1 cellular context compared by ENCODE assay signal in genomic region chr10:118754556-118755423, GRCh38.
TF ChIP-seq lines count a peak whose summit lies in the region.

Gene CACUL1, minus strand, starts transcription at chr10:118754970. Its CDS starts 208 bp downstream, at chr10:118754762.

TF ChIP-seq in HepG2, 621 proteins besides CTCF, POLR2A, EP300 and RAD21 (continued from another document and continues in another):
- no peak for TF ChIP-seq TERF1 (CRISPR knock-in tag; IDR thresholded peaks at IDR 0.05)
- peak in 1 of 2 experiments; percentile 45; a peak in 1 of 4 replicates for TF ChIP-seq REST (IDR thresholded peaks at IDR 0.05; ENCODE audit: borderline replicate concordance in 1 of 2, low read depth in 1 of 2, low read length in 2 of 2)
- no peak for TF ChIP-seq TCF7 (IDR thresholded peaks at IDR 0.05; ENCODE audit: low read depth)
- TF ChIP-seq ZNF451 (CRISPR knock-in tag; IDR thresholded peaks at IDR 0.05), result no peak
- no peak for TF ChIP-seq POLR2AphosphoS2 (IDR thresholded peaks at IDR 0.05; ENCODE audit: low read depth, low read length)
- no peak for TF ChIP-seq MIER2 (CRISPR knock-in tag; IDR thresholded peaks at IDR 0.05)
- no peak for TF ChIP-seq SP140L (CRISPR knock-in tag; IDR thresholded peaks at IDR 0.05; ENCODE audit: borderline replicate concordance)
- TF ChIP-seq AFF4 (CRISPR knock-in tag; IDR thresholded peaks at IDR 0.05), result peak; percentile 62; the same call in 1 of the 2 replicates
- no peak; the same call in 1 of the 2 replicates for TF ChIP-seq ZBTB38 (CRISPR knock-in tag; IDR thresholded peaks at IDR 0.05)
- no peak for TF ChIP-seq HOXA9 (CRISPR knock-in tag; IDR thresholded peaks at IDR 0.05; ENCODE audit: borderline replicate concordance)
- no peak; the same call in 1 of the 2 replicates for TF ChIP-seq ZBTB33 (CRISPR knock-in tag; IDR thresholded peaks at IDR 0.05)
- TF ChIP-seq NAIF1 (CRISPR knock-in tag; IDR thresholded peaks at IDR 0.05; ENCODE audit: borderline replicate concordance), result no peak
- TF ChIP-seq ARID5B (CRISPR knock-in tag; IDR thresholded peaks at IDR 0.05), result 0 out of 2 replicates have a peak, but pooled peaks have one; percentile 32
- TF ChIP-seq ZNF776 (CRISPR knock-in tag; IDR thresholded peaks at IDR 0.05), result no peak; the same call in 1 of the 2 replicates
- TF ChIP-seq ZNF670 (CRISPR knock-in tag; IDR thresholded peaks at IDR 0.05; ENCODE audit: borderline replicate concordance), result 0 out of 2 replicates have a peak, but pooled peaks have one; percentile 50
- TF ChIP-seq DNMT3B (CRISPR knock-in tag; conservative IDR thresholded peaks at IDR 0.05), result peak; percentile 66; the same call in 1 of the 2 replicates
- TF ChIP-seq KAT2B (IDR thresholded peaks at IDR 0.05; ENCODE audit: borderline replicate concordance, low read depth, low read length), result no peak
- no peak for TF ChIP-seq ZNF644 (CRISPR knock-in tag; IDR thresholded peaks at IDR 0.05; ENCODE audit: low read depth)
- peak; percentile 91 for TF ChIP-seq THAP11 (CRISPR knock-in tag; IDR thresholded peaks at IDR 0.05)
- TF ChIP-seq ZNF382 (CRISPR knock-in tag; IDR thresholded peaks at IDR 0.05; ENCODE audit: borderline replicate concordance), result no peak
- TF ChIP-seq ZBTB25 (CRISPR knock-in tag; IDR thresholded peaks at IDR 0.05), result no peak
- TF ChIP-seq MED13 (CRISPR knock-in tag; IDR thresholded peaks at IDR 0.05), result peak; percentile 35; the same call in 1 of the 2 replicates
- no peak for TF ChIP-seq AHR (CRISPR knock-in tag; IDR thresholded peaks at IDR 0.05)
- peak; percentile 11 for TF ChIP-seq JARID2 (CRISPR knock-in tag; IDR thresholded peaks at IDR 0.05; ENCODE audit: insufficient replicate concordance)
- TF ChIP-seq ZNF552 (CRISPR knock-in tag; IDR thresholded peaks at IDR 0.05; ENCODE audit: borderline replicate concordance), result 0 out of 2 replicates have a peak, but pooled peaks have one; percentile 73
- no peak for TF ChIP-seq MTA1 (CRISPR knock-in tag; IDR thresholded peaks at IDR 0.05; ENCODE audit: borderline replicate concordance)
- no peak for TF ChIP-seq GPN1 (CRISPR knock-in tag; IDR thresholded peaks at IDR 0.05; ENCODE audit: borderline replicate concordance)
- no peak for TF ChIP-seq ZBTB37 (CRISPR knock-in tag; IDR thresholded peaks at IDR 0.05)
- no peak for TF ChIP-seq NONO (IDR thresholded peaks at IDR 0.05)
- no peak for TF ChIP-seq NONO (CRISPR knock-in tag; conservative IDR thresholded peaks at IDR 0.05)
- TF ChIP-seq ZFP37 (CRISPR knock-in tag; IDR thresholded peaks at IDR 0.05; ENCODE audit: borderline replicate concordance), result no peak; the same call in 1 of the 2 replicates
- TF ChIP-seq BRF2 (CRISPR knock-in tag; IDR thresholded peaks at IDR 0.05), result peak; percentile 45; the same call in 1 of the 2 replicates
- peak; percentile 74 for TF ChIP-seq POLR2AphosphoS5 (IDR thresholded peaks at IDR 0.05; ENCODE audit: low read depth, low read length)
- TF ChIP-seq ZFY (CRISPR knock-in tag; IDR thresholded peaks at IDR 0.05), result peak; percentile 80
- TF ChIP-seq PCBP2 (optimal IDR thresholded peaks at IDR 0.05; ENCODE audit: low read depth, low read length, poor library complexity, severe bottlenecking), result no peak
- TF ChIP-seq IKZF4 (CRISPR knock-in tag; IDR thresholded peaks at IDR 0.05; ENCODE audit: borderline replicate concordance, low read depth, not compliant biosample characterization), result no peak
- TF ChIP-seq ZNF224 (CRISPR knock-in tag; IDR thresholded peaks at IDR 0.05), result no peak
- TF ChIP-seq ZKSCAN1 (IDR thresholded peaks at IDR 0.05; ENCODE audit: low read length), result no peak
